In the genomic region with DNA sequence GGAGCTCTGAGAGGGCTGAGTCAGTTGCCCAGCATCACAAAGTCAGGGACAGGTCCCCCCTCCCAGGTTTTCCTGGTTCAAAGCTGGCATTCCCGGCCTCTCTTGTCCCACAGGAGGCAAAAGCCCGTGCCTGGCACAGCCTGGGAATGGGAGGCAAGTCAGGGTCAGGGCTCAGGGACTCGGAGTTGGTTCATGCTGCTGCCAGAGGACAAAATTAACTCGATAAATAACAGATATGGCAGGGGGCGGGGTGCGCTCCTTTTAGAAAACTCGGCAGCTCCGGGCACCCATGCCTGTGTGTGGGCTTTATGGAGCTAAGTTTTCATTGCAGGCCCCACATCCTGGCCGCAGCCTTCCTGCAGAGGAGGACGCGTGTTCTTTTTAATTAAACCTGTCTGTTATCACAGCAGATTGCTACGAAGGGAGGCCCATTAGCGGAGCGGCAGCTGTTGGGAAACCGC, we compare ENCODE assay signal across 29 cellular contexts.
DNase-seq lines count a peak whose midpoint lies in the region; ATAC-seq and TF ChIP-seq lines count a peak whose summit lies in the region.
"Had no signal": no experiment of that assay in that cellular context is flagged by ENCODE, and none has a peak within 500 bp of the region (broad histone marks: within the 10 kb centered on the region; RNA-seq: fewer than 3 reads in every experiment).

No MANE protein-coding gene starts in this region.

- H3K36me3 Mint-ChIP-seq in GM23338 (ENCODE audit: low read depth) (peaks cover 3% of the 10 kb centered on the region; the same call in 1 of the 3 replicates), natural killer cell (no peaks in the 10 kb centered on the region)
- H3K36me3 Mint-ChIP-seq: activated naive CD8-positive, alpha-beta T cell treated with anti-CD3 and anti-CD28 coated beads for 36 hours; CD14-positive monocyte had no signal

- H3K4me3 Mint-ChIP-seq in GM23338 (no peak overlapping the region), natural killer cell (no peak overlapping the region)
- H3K4me3 Mint-ChIP-seq: activated naive CD8-positive, alpha-beta T cell treated with anti-CD3 and anti-CD28 coated beads for 36 hours; activated T-cell treated with anti-CD3 and anti-CD28 coated beads, Interleukin-2, amount 50 U/mL, for 24 hours; CD14-positive monocyte; stimulated activated naive CD8-positive, alpha-beta T cell treated with anti-CD3 and anti-CD28 coated beads, Interleukin-15, Interleukin-2, amounts not matched to agents 100 ng/mL and 50 ng/mL, for 24 hours; T-helper 17 cell had no signal

- H2AFZ ChIP-seq in GM23338, result peak overlapping the region; percentile 74

- TF ChIP-seq CTCF in GM23338 (conservative IDR thresholded peaks at IDR 0.05; ENCODE audit: low read depth in 2 of 2) (no peak), natural killer cell (IDR thresholded peaks at IDR 0.05) (no peak)

- no peak for ATAC-seq in GM23338
- ATAC-seq in SK-N-SH treated with all-trans-retinoic acid at 6 μM for 48 hours, result peak; percentile 15; the same call in 1 of the 3 replicates
- ATAC-seq in HG02938 (IDR thresholded peaks at IDR 0.05; ENCODE audit: unreplicated experiment), result no peak
- no peak for ATAC-seq in GM18907 (IDR thresholded peaks at IDR 0.05; ENCODE audit: unreplicated experiment)
- ATAC-seq in natural killer cell, result no peak
- ATAC-seq: gastroesophageal sphincter, right lobe of liver, T-helper 17 cell had no signal

- no peaks in the 10 kb centered on the region for H3K4me1 ChIP-seq in GM23338 (ENCODE audit: insufficient read depth)
- H3K4me1 ChIP-seq: breast epithelium, gastroesophageal sphincter, HAP-1, right lobe of liver, vagina had no signal

- peak; percentile 4 for DNase-seq in NCI-H146 (lab: John Stamatoyannopoulos, UW)
- no peak for DNase-seq in NCI-H146 treated with DMSO at 0.1 percent for 48 hours (lab: John Stamatoyannopoulos, UW; ENCODE audit: unreplicated experiment)
- DNase-seq in GM23338 (ENCODE audit: low spot score), result no peak
- DNase-seq in left kidney (ENCODE audit: low read depth, low spot score), result peak; percentile 69
- DNase-seq in natural killer cell, result no peak
- DNase-seq: activated CD4-positive, CD25-positive, alpha-beta regulatory T cell; activated gamma-delta T cell; activated naive CD8-positive, alpha-beta T cell treated with anti-CD3 and anti-CD28 coated beads for 36 hours; activated T-cell treated with anti-CD3 and anti-CD28 coated beads, Interleukin-2, amount 50 U/mL, for 24 hours; anterior cingulate cortex; Calu3; effector CD4-positive, alpha-beta T cell; MV-4-11; NCI-H2029 treated with DMSO at 0.1 percent for 48 hours; right lobe of liver; RPMI8226; stimulated activated CD8-positive, alpha-beta memory T cell treated with anti-CD3 and anti-CD28 coated beads, Interleukin-4, amount 100 ng/mL, for 48 hours; T-helper 17 cell had no signal

- H3K9me2 ChIP-seq in GM23338 (ENCODE audit: insufficient read depth), result no peaks in the 10 kb centered on the region

- H3K79me2 ChIP-seq in GM23338 (replicated peaks; ENCODE audit: insufficient read depth), result no peaks in the 10 kb centered on the region

- H3K4me1 Mint-ChIP-seq in GM23338, result no peaks in the 10 kb centered on the region
- no peaks in the 10 kb centered on the region for H3K4me1 Mint-ChIP-seq in natural killer cell
- H3K4me1 Mint-ChIP-seq: activated naive CD8-positive, alpha-beta T cell treated with anti-CD3 and anti-CD28 coated beads for 36 hours; T-helper 17 cell had no signal

- H3K4me3 ChIP-seq in GM23338, result no peak overlapping the region
- H3K4me3 ChIP-seq: breast epithelium, gastroesophageal sphincter, HAP-1, right lobe of liver, SK-N-MC, thoracic aorta, vagina had no signal

- no peak overlapping the region for H3K27ac ChIP-seq in GM23338 (ENCODE audit: low read depth)
- H3K27ac ChIP-seq: gastroesophageal sphincter, right lobe of liver, SK-N-MC, thoracic aorta, vagina had no signal

- H3F3A ChIP-seq in GM23338 (replicated peaks; ENCODE audit: low read depth), result no peaks in the 10 kb centered on the region

- no peak overlapping the region for H3K4me2 ChIP-seq in GM23338

- intact Hi-C loops in natural killer cell (cut with micrococcal nuclease), result no loop called here

- peaks cover 4% of the 10 kb centered on the region; the same call in 2 of the 3 replicates for H3K9me3 Mint-ChIP-seq in GM23338
- no peaks in the 10 kb centered on the region for H3K9me3 Mint-ChIP-seq in natural killer cell
- H3K9me3 Mint-ChIP-seq: activated naive CD8-positive, alpha-beta T cell treated with anti-CD3 and anti-CD28 coated beads for 36 hours; activated T-cell treated with anti-CD3 and anti-CD28 coated beads, Interleukin-2, amount 50 U/mL, for 24 hours; stimulated activated naive CD8-positive, alpha-beta T cell treated with anti-CD3 and anti-CD28 coated beads, Interleukin-15, Interleukin-2, amounts not matched to agents 100 ng/mL and 50 ng/mL, for 24 hours had no signal

- H3K27me3 Mint-ChIP-seq in GM23338 (ENCODE audit: insufficient read depth, low read depth, poor library complexity), result peaks cover 12% of the 10 kb centered on the region
- H3K27me3 Mint-ChIP-seq in natural killer cell (ENCODE audit: low read depth in 2 of 2), result no peaks in the 10 kb centered on the region
- H3K27me3 Mint-ChIP-seq: activated naive CD8-positive, alpha-beta T cell treated with anti-CD3 and anti-CD28 coated beads for 36 hours; activated T-cell treated with anti-CD3 and anti-CD28 coated beads, Interleukin-2, amount 50 U/mL, for 24 hours; stimulated activated naive CD8-positive, alpha-beta T cell treated with anti-CD3 and anti-CD28 coated beads, Interleukin-15, Interleukin-2, amounts not matched to agents 100 ng/mL and 50 ng/mL, for 24 hours had no signal

- no peak overlapping the region for H3K27ac Mint-ChIP-seq in GM23338
- no peak overlapping the region for H3K27ac Mint-ChIP-seq in natural killer cell
- H3K27ac Mint-ChIP-seq: activated naive CD8-positive, alpha-beta T cell treated with anti-CD3 and anti-CD28 coated beads for 36 hours; activated T-cell treated with anti-CD3 and anti-CD28 coated beads, Interleukin-2, amount 50 U/mL, for 24 hours; CD14-positive monocyte; stimulated activated naive CD8-positive, alpha-beta T cell treated with anti-CD3 and anti-CD28 coated beads, Interleukin-15, Interleukin-2, amounts not matched to agents 100 ng/mL and 50 ng/mL, for 24 hours; T-helper 17 cell had no signal

- H3K36me3 ChIP-seq in GM23338 (ENCODE audit: insufficient read depth), result no peaks in the 10 kb centered on the region
- H3K36me3 ChIP-seq: breast epithelium, gastroesophageal sphincter, HAP-1, right lobe of liver, thoracic aorta, vagina had no signal

- H4K20me1 ChIP-seq in GM23338 (replicated peaks; ENCODE audit: insufficient read depth), result no peaks in the 10 kb centered on the region

- no peaks in the 10 kb centered on the region for H3K27me3 ChIP-seq in GM23338 (ENCODE audit: insufficient read depth)
- H3K27me3 ChIP-seq: right lobe of liver, vagina had no signal

TF ChIP-seq in GM23338, 12 proteins besides CTCF, POLR2A, EP300 and RAD21 (continues in another document):
- TF ChIP-seq ZNF331 (CRISPR knock-in tag; IDR thresholded peaks at IDR 0.05; ENCODE audit: low read depth) (no peak), EZH2phosphoT487 (IDR thresholded peaks at IDR 0.05; ENCODE audit: unreplicated experiment) (no peak), NANOG (IDR thresholded peaks at IDR 0.05; ENCODE audit: borderline replicate concordance) (no peak), CREB1 (CRISPR knock-in tag; IDR thresholded peaks at IDR 0.05; ENCODE audit: low read depth) (no peak), ZNF114 (CRISPR knock-in tag; IDR thresholded peaks at IDR 0.05) (no peak), EZH2 (IDR thresholded peaks at IDR 0.05; ENCODE audit: low read depth, unreplicated experiment) (no peak), POLR2AphosphoS5 (IDR thresholded peaks at IDR 0.05; ENCODE audit: low read depth) (no peak)
- TF ChIP-seq, protein P1, sequence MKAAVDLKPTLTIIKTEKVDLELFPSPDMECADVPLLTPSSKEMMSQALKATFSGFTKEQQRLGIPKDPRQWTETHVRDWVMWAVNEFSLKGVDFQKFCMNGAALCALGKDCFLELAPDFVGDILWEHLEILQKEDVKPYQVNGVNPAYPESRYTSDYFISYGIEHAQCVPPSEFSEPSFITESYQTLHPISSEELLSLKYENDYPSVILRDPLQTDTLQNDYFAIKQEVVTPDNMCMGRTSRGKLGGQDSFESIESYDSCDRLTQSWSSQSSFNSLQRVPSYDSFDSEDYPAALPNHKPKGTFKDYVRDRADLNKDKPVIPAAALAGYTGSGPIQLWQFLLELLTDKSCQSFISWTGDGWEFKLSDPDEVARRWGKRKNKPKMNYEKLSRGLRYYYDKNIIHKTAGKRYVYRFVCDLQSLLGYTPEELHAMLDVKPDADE (IDR thresholded peaks at IDR 0.05), result no peak

TF ChIP-seq in SK-N-SH treated with all-trans-retinoic acid at 6 μM for 48 hours, 23 proteins besides CTCF, POLR2A, EP300 and RAD21 (continues in another document):
- TF ChIP-seq CSDC2 (CRISPR knock-in tag; IDR thresholded peaks at IDR 0.05) (no peak), PPARA (CRISPR knock-in tag; IDR thresholded peaks at IDR 0.05; ENCODE audit: borderline replicate concordance) (no peak), TCF4 (CRISPR knock-in tag; IDR thresholded peaks at IDR 0.05; ENCODE audit: borderline replicate concordance) (no peak), RARB (CRISPR knock-in tag; IDR thresholded peaks at IDR 0.05) (no peak)
- TF ChIP-seq, protein P2, sequence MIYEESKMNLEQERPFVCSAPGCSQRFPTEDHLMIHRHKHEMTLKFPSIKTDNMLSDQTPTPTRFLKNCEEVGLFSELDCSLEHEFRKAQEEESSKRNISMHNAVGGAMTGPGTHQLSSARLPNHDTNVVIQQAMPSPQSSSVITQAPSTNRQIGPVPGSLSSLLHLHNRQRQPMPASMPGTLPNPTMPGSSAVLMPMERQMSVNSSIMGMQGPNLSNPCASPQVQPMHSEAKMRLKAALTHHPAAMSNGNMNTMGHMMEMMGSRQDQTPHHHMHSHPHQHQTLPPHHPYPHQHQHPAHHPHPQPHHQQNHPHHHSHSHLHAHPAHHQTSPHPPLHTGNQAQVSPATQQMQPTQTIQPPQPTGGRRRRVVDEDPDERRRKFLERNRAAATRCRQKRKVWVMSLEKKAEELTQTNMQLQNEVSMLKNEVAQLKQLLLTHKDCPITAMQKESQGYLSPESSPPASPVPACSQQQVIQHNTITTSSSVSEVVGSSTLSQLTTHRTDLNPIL (CRISPR knock-in tag; IDR thresholded peaks at IDR 0.05; ENCODE audit: low read depth), result no peak

Comparison
In these comparisons a context has a peak if more than half of its experiments do, and no peak if none do; other contexts are left out.
1. DNase-seq: peak in NCI-H146 (single experiment) and left kidney (single experiment); none in NCI-H146 treated with DMSO at 0.1 percent for 48 hours (single experiment), GM23338 (single experiment) and natural killer cell (single experiment).